Comparison of ENCODE assay signal across 9 cellular contexts in genomic region chr1:56584910-56585528, GRCh38. TPM values are rescaled to one million over a fixed set of nuclear protein-coding genes. Genes with fewer than 3 reads are reported as not detected.
DNase-seq lines count a peak whose midpoint lies in the region; ATAC-seq and TF ChIP-seq lines count a peak whose summit lies in the region.
"Had no signal": no experiment of that assay in that cellular context is flagged by ENCODE, and none has a peak within 500 bp of the region (broad histone marks: within the 10 kb centered on the region; RNA-seq: fewer than 3 reads in every experiment).

No MANE protein-coding gene starts in this region.

- H3K79me1 ChIP-seq in mesendoderm (ENCODE audit: low read length): no peaks in the 10 kb centered on the region

- no peak overlapping the region for H2BK120ac ChIP-seq in mesendoderm (ENCODE audit: low read depth, low read length)

- TF ChIP-seq CTCF in OCI-LY3 (IDR thresholded peaks at IDR 0.05; ENCODE audit: low read depth, low read length) (peak; percentile 69), dorsolateral prefrontal cortex (IDR thresholded peaks at IDR 0.05 in 54 of 56, conservative IDR thresholded peaks at IDR 0.05 in 2 of 56; ENCODE audit: low read depth in 1 of 56, partially characterized antibody in 56 of 56) (peak; percentile 71 to 99 (median 90))

- H2AFZ ChIP-seq in OCI-LY3 (ENCODE audit: low read depth, low read length): no peak overlapping the region

- intact Hi-C loops in dorsolateral prefrontal cortex (cut with DNase I): loop anchor here (2.0 to 10.0 kb wide), 5 partner anchors 230 to 1440 kb away; partner anchors contain the start of gene FYB2 (in 1 of the 2)

- H3K27ac ChIP-seq in OCI-LY3 (ENCODE audit: low read length) (no peak overlapping the region), dorsolateral prefrontal cortex (peak overlapping the region in 16 of 59 donors; percentile 1 to 73 (median 35)), mesendoderm (ENCODE audit: low read depth, low read length) (no peak overlapping the region)
- H3K27ac ChIP-seq: SJSA1 had no signal

- no peak overlapping the region for H2BK15ac ChIP-seq in mesendoderm (replicated peaks; ENCODE audit: low read depth)

- H3K4me3 ChIP-seq in OCI-LY3 (ENCODE audit: low read length): no peak overlapping the region
- H3K4me3 ChIP-seq in dorsolateral prefrontal cortex: peak overlapping the region in 1 of 59 donors; percentile 6
- H3K4me3 ChIP-seq in mesendoderm (ENCODE audit: low read length): no peak overlapping the region
- H3K4me3 ChIP-seq: SJSA1 had no signal

- no CpG with 5 or more reads among the region's 5 CpGs for WGBS in mesendoderm (ENCODE audit: extremely low coverage, insufficient coverage, low lambda C conversion rate)

- no peaks in the 10 kb centered on the region for H3K27me3 ChIP-seq in OCI-LY3 (ENCODE audit: low read depth, low read length)
- H3K27me3 ChIP-seq in dorsolateral prefrontal cortex: peaks cover 0 to 9% (median 0%) of the 10 kb centered on the region in 45 donors
- H3K27me3 ChIP-seq in mesendoderm (ENCODE audit: insufficient read depth, low read length, poor library complexity): no peaks in the 10 kb centered on the region
- H3K27me3 ChIP-seq: SJSA1 had no signal

- H4K8ac ChIP-seq in mesendoderm (ENCODE audit: low read depth, low read length): no peak overlapping the region

- ATAC-seq in HG03432 (IDR thresholded peaks at IDR 0.05; ENCODE audit: unreplicated experiment) (peak; percentile 68), GM19324 (IDR thresholded peaks at IDR 0.05; ENCODE audit: low FRiP score, unreplicated experiment) (no peak)

- H3K4me2 ChIP-seq in OCI-LY3 (ENCODE audit: low read length): peak overlapping the region; percentile 32
- H3K4me2 ChIP-seq in mesendoderm (ENCODE audit: low read length): no peak overlapping the region

- no peak overlapping the region for H3K18ac ChIP-seq in mesendoderm (ENCODE audit: low read length)

- H3K36me3 ChIP-seq in OCI-LY3 (replicated peaks; ENCODE audit: low read depth, low read length) (no peaks in the 10 kb centered on the region), mesendoderm (ENCODE audit: control insufficient read depth, insufficient read depth, low read length) (no peaks in the 10 kb centered on the region)
- H3K36me3 ChIP-seq: SJSA1 had no signal

- H3K79me2 ChIP-seq in OCI-LY3 (ENCODE audit: low read length) (no peaks in the 10 kb centered on the region), mesendoderm (ENCODE audit: control insufficient read depth, insufficient read depth, low read length) (no peaks in the 10 kb centered on the region)

- H3K4me1 ChIP-seq in OCI-LY3 (ENCODE audit: low read length) (peaks cover 16% of the 10 kb centered on the region), mesendoderm (ENCODE audit: control insufficient read depth, low read depth, low read length) (no peaks in the 10 kb centered on the region)

- H2AK5ac ChIP-seq in mesendoderm (ENCODE audit: low read length): no peak overlapping the region

- no peak overlapping the region for H3K9ac ChIP-seq in OCI-LY3 (ENCODE audit: low read length)
- no peak overlapping the region for H3K9ac ChIP-seq in mesendoderm (ENCODE audit: low read length)

- H2BK5ac ChIP-seq in mesendoderm (ENCODE audit: low read length): no peak overlapping the region

- no peak overlapping the region for H4K5ac ChIP-seq in mesendoderm (ENCODE audit: low read length)

- H3K9me3 ChIP-seq in OCI-LY3 (ENCODE audit: insufficient read depth, low read length): no peaks in the 10 kb centered on the region
- H3K9me3 ChIP-seq: SJSA1 had no signal

- no peaks in the 10 kb centered on the region for H4K20me1 ChIP-seq in OCI-LY3 (ENCODE audit: insufficient read depth, low read length)

- H3K4ac ChIP-seq in mesendoderm (ENCODE audit: low read depth, low read length): no peak overlapping the region

- H3K23ac ChIP-seq in mesendoderm (ENCODE audit: low read length): no peak overlapping the region

- DNase-seq in DMS153 treated with DMSO at 0.1 percent for 48 hours (lab: John Stamatoyannopoulos, UW; ENCODE audit: unreplicated experiment) (peak; percentile 81), dorsolateral prefrontal cortex (peak in 1 of 10 donors; percentile 37), mesendoderm (peak; percentile 64), T-helper 9 cell (no peak), ureter (ENCODE audit: low spot score) (no peak)

- no peak overlapping the region for H3K56ac ChIP-seq in mesendoderm (ENCODE audit: low read length)

RNA-seq across cellular contexts. Expression of gene PLPP3, which starts 5.7 kb away (rescaled TPM):
- 100 to 1,000 TPM in 79 of 120 experiments, 10 to 100 TPM in 41; 59.9 to 264 (median 115) TPM for total RNA-seq in dorsolateral prefrontal cortex
- 8.7 TPM for polyA plus RNA-seq in mesendoderm (2013, experiment 1 of 2)
- 9.3 TPM for polyA plus RNA-seq in mesendoderm (2013, experiment 2 of 2)
- 109 TPM for total RNA-seq in ureter

Comparison
In these comparisons a context has a peak if more than half of its experiments do, and no peak if none do; other contexts are left out.
1. DNase-seq: peak in DMS153 treated with DMSO at 0.1 percent for 48 hours (single experiment) and mesendoderm (single experiment); none in T-helper 9 cell (single experiment) and ureter (single experiment).